ENCODE assay signal across 15 cellular contexts in genomic region chr1:63747445-63747844, GRCh38. TPM values are rescaled to one million over a fixed set of nuclear protein-coding genes. Genes with fewer than 3 reads are reported as not detected.
"Had no signal": no experiment of that assay in that cellular context is flagged by ENCODE, and none has a peak within 500 bp of the region (broad histone marks: within the 10 kb centered on the region; RNA-seq: fewer than 3 reads in every experiment).

No MANE protein-coding gene starts in this region.

- H3K27me3 ChIP-seq: ascending aorta, pancreas, tibial artery, uterus had no signal

- H3K4me3 ChIP-seq: ascending aorta, pancreas, skin epidermis, tibial artery, uterus had no signal

- H3K4me1 ChIP-seq: ascending aorta, pancreas, uterus had no signal

- H3K36me3 Mint-ChIP-seq: activated CD4-positive, alpha-beta memory T cell treated with anti-CD3 and anti-CD28 coated beads for 36 hours; activated naive CD8-positive, alpha-beta T cell treated with anti-CD3 and anti-CD28 coated beads, Interleukin-2, amount 10 ng/mL, durations not matched to agents 7 days and 5 days; memory B cell; natural killer cell treated with Interleukin-12 subunit alpha and Interleukin-12 subunit beta and Interleukin-15 and Interleukin-18, amount 100 ng/mL, for 72 hours had no signal

- DNase-seq: activated CD4-positive, alpha-beta memory T cell treated with anti-CD3 and anti-CD28 coated beads for 36 hours; activated naive CD8-positive, alpha-beta T cell treated with anti-CD3 and anti-CD28 coated beads, Interleukin-2, amount 10 ng/mL, durations not matched to agents 7 days and 5 days; activated T-cell treated with anti-CD3 and anti-CD28 coated beads, Interleukin-2, amount 50 U/mL, for 72 hours; central memory CD4-positive, alpha-beta T cell; dermis blood vessel endothelial cell; glutamatergic neuron; pancreas; SW 1271; tibial artery had no signal

- H3K4me3 Mint-ChIP-seq: activated CD4-positive, alpha-beta memory T cell treated with anti-CD3 and anti-CD28 coated beads for 36 hours; activated naive CD8-positive, alpha-beta T cell treated with anti-CD3 and anti-CD28 coated beads, Interleukin-2, amount 10 ng/mL, durations not matched to agents 7 days and 5 days; memory B cell; natural killer cell treated with Interleukin-12 subunit alpha and Interleukin-12 subunit beta and Interleukin-15 and Interleukin-18, amount 100 ng/mL, for 72 hours had no signal

- H3K9me3 Mint-ChIP-seq: activated CD4-positive, alpha-beta memory T cell treated with anti-CD3 and anti-CD28 coated beads for 36 hours; activated T-cell treated with anti-CD3 and anti-CD28 coated beads, Interleukin-2, amount 50 U/mL, for 72 hours; memory B cell; natural killer cell treated with Interleukin-12 subunit alpha and Interleukin-12 subunit beta and Interleukin-15 and Interleukin-18, amount 100 ng/mL, for 72 hours had no signal

- H3K9me3 ChIP-seq: ascending aorta, pancreas, tibial artery, uterus had no signal

- H3K27ac ChIP-seq: ascending aorta, pancreas, skin epidermis, uterus had no signal

- ATAC-seq: activated T-cell treated with anti-CD3 and anti-CD28 coated beads, Interleukin-2, amount 50 U/mL, for 72 hours; left lobe of liver; natural killer cell treated with Interleukin-12 subunit alpha and Interleukin-12 subunit beta and Interleukin-15 and Interleukin-18, amount 100 ng/mL, for 72 hours; pancreas had no signal

- H3K36me3 ChIP-seq: ascending aorta, pancreas, tibial artery, uterus had no signal

- H3K27ac Mint-ChIP-seq: activated CD4-positive, alpha-beta memory T cell treated with anti-CD3 and anti-CD28 coated beads for 36 hours; activated naive CD8-positive, alpha-beta T cell treated with anti-CD3 and anti-CD28 coated beads, Interleukin-2, amount 10 ng/mL, durations not matched to agents 7 days and 5 days; memory B cell; natural killer cell treated with Interleukin-12 subunit alpha and Interleukin-12 subunit beta and Interleukin-15 and Interleukin-18, amount 100 ng/mL, for 72 hours had no signal

RNA-seq across cellular contexts. Expression of gene ROR1, which starts 26.4 kb away (rescaled TPM):
- total RNA-seq: activated naive CD8-positive, alpha-beta T cell treated with anti-CD3 and anti-CD28 coated beads, Interleukin-2, amount 10 ng/mL, durations not matched to agents 7 days and 5 days had no signal
